8 cellular contexts compared by ENCODE assay signal in genomic region chr9:19127881-19128719, GRCh38. TPM values are rescaled to one million over a fixed set of nuclear protein-coding genes. Genes with fewer than 3 reads are reported as not detected.
A peak's percentile ranks its signal among the peaks of the same experiment; 100 is the strongest.
DNase-seq lines count a peak whose midpoint lies in the region; ATAC-seq and TF ChIP-seq lines count a peak whose summit lies in the region.

No MANE protein-coding gene starts in this region.

- H3K9me3 ChIP-seq in subcutaneous abdominal adipose tissue (ENCODE audit: control insufficient read depth in 5 of 5, low read length in 5 of 5): no peaks in the 10 kb centered on the region

- H2BK120ac ChIP-seq in mesendoderm (ENCODE audit: low read depth, low read length): peak overlapping the region; percentile 85

- peak overlapping the region; percentile 95 for H3K18ac ChIP-seq in mesendoderm (ENCODE audit: low read length)

- peak overlapping the region; percentile 45 for H2BK5ac ChIP-seq in mesendoderm (ENCODE audit: low read length)

- H4K5ac ChIP-seq in mesendoderm (ENCODE audit: low read length): no peak overlapping the region

- peak; percentile 7 for ATAC-seq in GM19023 (IDR thresholded peaks at IDR 0.05; ENCODE audit: unreplicated experiment)
- peak; percentile 23 for ATAC-seq in HG03066 (IDR thresholded peaks at IDR 0.05; ENCODE audit: low read depth, unreplicated experiment)

- no peak overlapping the region for H3K23ac ChIP-seq in mesendoderm (ENCODE audit: low read length)

- H3K9ac ChIP-seq in mesendoderm (ENCODE audit: low read length) (peak overlapping the region; percentile 92), subcutaneous abdominal adipose tissue (ENCODE audit: low read length in 5 of 5) (peak overlapping the region; percentile 51 to 98 (median 95))

- H3K4me2 ChIP-seq in mesendoderm (ENCODE audit: low read length): peak overlapping the region; percentile 86

- no peak for TF ChIP-seq CTCF in WI38 (IDR thresholded peaks at IDR 0.05; ENCODE audit: low read depth, low read length)

- peak overlapping the region; percentile 84 for H3K4me3 ChIP-seq in WI38 (ENCODE audit: low read depth, low read length)
- H3K4me3 ChIP-seq in mesendoderm (ENCODE audit: low read length): peak overlapping the region; percentile 92
- H3K4me3 ChIP-seq in subcutaneous abdominal adipose tissue (ENCODE audit: low read depth in 1 of 5, low read length in 5 of 5): peak overlapping the region; percentile 70 to 95 (median 79)

- H3K79me2 ChIP-seq in mesendoderm (ENCODE audit: control insufficient read depth, insufficient read depth, low read length): peaks cover 3% of the 10 kb centered on the region

- H3K56ac ChIP-seq in mesendoderm (ENCODE audit: low read length): peak overlapping the region; percentile 91

- peak overlapping the region; percentile 99 for H4K8ac ChIP-seq in mesendoderm (ENCODE audit: low read depth, low read length)

- peaks cover 2% of the 10 kb centered on the region for H3K36me3 ChIP-seq in mesendoderm (ENCODE audit: control insufficient read depth, insufficient read depth, low read length)
- H3K36me3 ChIP-seq in subcutaneous abdominal adipose tissue (ENCODE audit: control insufficient read depth in 5 of 5, insufficient read depth in 5 of 5, low read length in 5 of 5): peaks cover 12 to 31% (median 17%) of the 10 kb centered on the region in 5 donors

- H3K27me3 ChIP-seq in mesendoderm (ENCODE audit: insufficient read depth, low read length, poor library complexity) (no peaks in the 10 kb centered on the region), subcutaneous abdominal adipose tissue (ENCODE audit: control insufficient read depth in 5 of 5, insufficient read depth in 4 of 5, low read length in 5 of 5) (no peaks in the 10 kb centered on the region)

- no peak overlapping the region for H2BK15ac ChIP-seq in mesendoderm (replicated peaks; ENCODE audit: low read depth)

- no CpG with 5 or more reads among the region's 43 CpGs for WGBS in mesendoderm (ENCODE audit: extremely low coverage, insufficient coverage, low lambda C conversion rate)

- H3K79me1 ChIP-seq in mesendoderm (ENCODE audit: low read length): peaks cover 4% of the 10 kb centered on the region

- H3K4me1 ChIP-seq in mesendoderm (ENCODE audit: control insufficient read depth, low read depth, low read length): peaks cover 3% of the 10 kb centered on the region
- H3K4me1 ChIP-seq in subcutaneous abdominal adipose tissue (ENCODE audit: control insufficient read depth in 5 of 5, insufficient read depth in 5 of 5, low read length in 5 of 5): peaks cover 3 to 58% (median 53%) of the 10 kb centered on the region in 5 donors

- DNase-seq in ecto neural progenitor cell (ENCODE audit: low spot score): peak; percentile 74
- peak; percentile 63 for DNase-seq in mesendoderm
- DNase-seq in cortex of kidney (lab: John Stamatoyannopoulos, UW): no peak
- DNase-seq in GDM1 (lab: John Stamatoyannopoulos, UW): no peak

- peak overlapping the region; percentile 64 for H3K27ac ChIP-seq in mesendoderm (ENCODE audit: low read depth, low read length)
- peak overlapping the region; percentile 100 for H3K27ac ChIP-seq in subcutaneous abdominal adipose tissue (ENCODE audit: low read depth, low read length)

- H3K4ac ChIP-seq in mesendoderm (ENCODE audit: low read depth, low read length): peak overlapping the region; percentile 98

- no peak overlapping the region for H2AK5ac ChIP-seq in mesendoderm (ENCODE audit: low read length)

RNA-seq across cellular contexts. Expression of gene PLIN2, which starts 0.8 kb away (rescaled TPM):
- polyA plus RNA-seq in mesendoderm (2013, experiment 1 of 2): 29.9 TPM
- polyA plus RNA-seq in mesendoderm (2013, experiment 2 of 2): 31.0 TPM

RNA-seq across cellular contexts. Expression of gene HAUS6, which starts 25.4 kb away (rescaled TPM):
- 23.4 TPM for polyA plus RNA-seq in mesendoderm (2013, experiment 1 of 2)
- polyA plus RNA-seq in mesendoderm (2013, experiment 2 of 2): 23.3 TPM

Comparison
In these comparisons a context has a peak if more than half of its experiments do, and no peak if none do; other contexts are left out.
1. DNase-seq: peak in ecto neural progenitor cell (single experiment) and mesendoderm (single experiment); none in cortex of kidney (single experiment) and GDM1 (single experiment).
2. Peak in every context shown above with its lines, with median percentiles within 50 percentile points of each other: H3K4me3 ChIP-seq.